Comparison of ENCODE assay signal across 3 cellular contexts in the genomic region with DNA sequence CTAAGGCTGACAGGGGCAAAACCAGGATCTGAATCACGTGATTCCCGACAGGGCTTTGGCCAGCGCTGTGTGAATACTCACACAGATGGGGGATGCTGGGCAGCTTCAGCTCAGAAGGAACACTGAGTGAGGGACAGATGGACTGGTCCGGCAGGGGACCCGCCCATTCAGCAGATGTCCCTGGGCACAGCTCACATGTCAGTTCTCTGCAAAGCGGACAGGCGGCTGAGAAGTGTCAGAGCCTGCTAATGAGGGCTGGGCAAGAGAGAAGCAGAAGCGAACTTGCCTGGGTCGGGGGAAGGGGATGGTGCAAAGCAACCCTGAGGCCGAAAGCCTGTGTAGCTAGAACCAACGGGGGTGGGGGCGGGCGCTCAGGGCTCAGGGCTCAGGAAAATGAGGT.
TF ChIP-seq lines count a peak whose summit lies in the region.

No MANE protein-coding gene starts in this region.

TF ChIP-seq in SK-N-SH, 30 proteins besides CTCF, POLR2A, EP300 and RAD21:
- TF ChIP-seq SIN3A (IDR thresholded peaks at IDR 0.05; ENCODE audit: borderline replicate concordance, low read depth, low read length) (no peak), MXI1 (IDR thresholded peaks at IDR 0.05; ENCODE audit: low read depth, low read length) (peak; percentile 39; the same call in 1 of the 2 replicates), TAF1 (IDR thresholded peaks at IDR 0.05; ENCODE audit: borderline replicate concordance, low read depth, low read length) (no peak)

TF ChIP-seq in SK-N-SH treated with all-trans-retinoic acid at 6 μM for 48 hours, 23 proteins besides CTCF, POLR2A, EP300 and RAD21:
- TF ChIP-seq ZNF565 (CRISPR knock-in tag; conservative IDR thresholded peaks at IDR 0.05; ENCODE audit: low read depth) (no peak), RARB (CRISPR knock-in tag; IDR thresholded peaks at IDR 0.05) (no peak), ZNF8 (CRISPR knock-in tag; IDR thresholded peaks at IDR 0.05) (no peak), ARNTL (CRISPR knock-in tag; IDR thresholded peaks at IDR 0.05; ENCODE audit: borderline replicate concordance, low read depth) (no peak), ISL1 (CRISPR knock-in tag; IDR thresholded peaks at IDR 0.05) (no peak), ZNF70 (CRISPR knock-in tag; IDR thresholded peaks at IDR 0.05) (no peak)
- TF ChIP-seq, protein P1, sequence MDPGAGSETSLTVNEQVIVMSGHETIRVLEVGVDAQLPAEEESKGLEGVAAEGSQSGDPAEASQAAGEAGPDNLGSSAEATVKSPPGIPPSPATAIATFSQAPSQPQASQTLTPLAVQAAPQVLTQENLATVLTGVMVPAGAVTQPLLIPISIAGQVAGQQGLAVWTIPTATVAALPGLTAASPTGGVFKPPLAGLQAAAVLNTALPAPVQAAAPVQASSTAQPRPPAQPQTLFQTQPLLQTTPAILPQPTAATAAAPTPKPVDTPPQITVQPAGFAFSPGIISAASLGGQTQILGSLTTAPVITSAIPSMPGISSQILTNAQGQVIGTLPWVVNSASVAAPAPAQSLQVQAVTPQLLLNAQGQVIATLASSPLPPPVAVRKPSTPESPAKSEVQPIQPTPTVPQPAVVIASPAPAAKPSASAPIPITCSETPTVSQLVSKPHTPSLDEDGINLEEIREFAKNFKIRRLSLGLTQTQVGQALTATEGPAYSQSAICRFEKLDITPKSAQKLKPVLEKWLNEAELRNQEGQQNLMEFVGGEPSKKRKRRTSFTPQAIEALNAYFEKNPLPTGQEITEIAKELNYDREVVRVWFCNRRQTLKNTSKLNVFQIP (CRISPR knock-in tag; IDR thresholded peaks at IDR 0.05; ENCODE audit: borderline replicate concordance, low read depth): no peak
TF ChIP-seq in SK-N-SH treated with all-trans-retinoic acid at 6 μM for 48 hours: peak in this region for 0.

TF ChIP-seq in H1, 55 proteins besides CTCF, POLR2A, EP300 and RAD21:
- TF ChIP-seq BCL11A (IDR thresholded peaks at IDR 0.05; ENCODE audit: low read depth in 2 of 2, low read length in 2 of 2) (no peak), TAF7 (optimal IDR thresholded peaks at IDR 0.05; ENCODE audit: borderline replicate concordance, low read depth, low read length) (no peak), TBP (IDR thresholded peaks at IDR 0.05; ENCODE audit: low read depth, low read length) (no peak), EZH2 (IDR thresholded peaks at IDR 0.05; ENCODE audit: low read depth, low read length, severe bottlenecking) (no peak), SIRT6 (IDR thresholded peaks at IDR 0.05; ENCODE audit: low read length) (no peak), KDM5A (IDR thresholded peaks at IDR 0.05; ENCODE audit: low read length) (no peak), JUND (IDR thresholded peaks at IDR 0.05; ENCODE audit: low read length) (no peak), POU5F1 (IDR thresholded peaks at IDR 0.05; ENCODE audit: low read depth, low read length) (no peak), RFX5 (IDR thresholded peaks at IDR 0.05; ENCODE audit: borderline replicate concordance, low read depth, low read length) (no peak), PHF8 (conservative IDR thresholded peaks at IDR 0.05; ENCODE audit: low read depth, low read length) (no peak), RNF2 (IDR thresholded peaks at IDR 0.05; ENCODE audit: borderline replicate concordance, low read depth, low read length, missing control alignments, poor library complexity, severe bottlenecking) (no peak), RXRA (IDR thresholded peaks at IDR 0.05; ENCODE audit: insufficient read depth, low read depth, low read length) (no peak), BACH1 (IDR thresholded peaks at IDR 0.05; ENCODE audit: low read length) (no peak), SUZ12 (IDR thresholded peaks at IDR 0.05; ENCODE audit: low read length) (no peak), CEBPB (IDR thresholded peaks at IDR 0.05; ENCODE audit: low read depth, low read length) (no peak), YY1 (IDR thresholded peaks at IDR 0.05; ENCODE audit: low read depth, low read length) (no peak), EGR1 (IDR thresholded peaks at IDR 0.05; ENCODE audit: borderline replicate concordance, low read depth, low read length) (no peak), NANOG (IDR thresholded peaks at IDR 0.05; ENCODE audit: insufficient read depth, low read depth, low read length, poor library complexity, severe bottlenecking) (no peak), HDAC6 (IDR thresholded peaks at IDR 0.05; ENCODE audit: low read depth, low read length) (no peak)
TF ChIP-seq in H1: peak in this region for 0.
